ENCODE assay signal across 9 cellular contexts in the genomic region with DNA sequence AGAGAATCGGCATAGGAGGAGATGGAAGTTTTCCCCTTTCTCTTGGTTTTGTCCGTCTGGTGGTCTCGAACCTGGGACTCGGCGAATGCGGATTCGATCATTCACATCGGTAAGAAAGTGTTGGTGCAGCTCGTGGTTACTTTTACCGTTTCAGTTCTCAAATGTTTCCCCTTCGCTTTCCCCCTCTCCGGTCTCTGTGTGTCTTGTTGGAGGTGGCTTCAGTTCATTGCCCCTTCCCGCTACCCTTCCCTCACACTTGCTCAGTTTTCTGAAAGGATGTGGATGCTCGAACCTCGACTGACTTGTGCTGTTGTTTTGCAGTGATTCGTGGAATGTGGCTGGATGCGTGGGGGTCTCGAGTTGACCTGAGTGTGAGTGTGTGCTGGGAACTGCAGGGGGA. TPM values are rescaled to one million over a fixed set of nuclear protein-coding genes. Genes with fewer than 3 reads are reported as not detected.
DNase-seq lines count a peak whose midpoint lies in the region; ATAC-seq and TF ChIP-seq lines count a peak whose summit lies in the region.
"Had no signal": no experiment of that assay in that cellular context is flagged by ENCODE, and none has a peak within 500 bp of the region (broad histone marks: within the 10 kb centered on the region; RNA-seq: fewer than 3 reads in every experiment).

No MANE protein-coding gene starts in this region.

- H3K27ac ChIP-seq in HEK293 (ENCODE audit: extremely low read depth, low read depth, low read length) (no peak overlapping the region), cingulate gyrus (ENCODE audit: low read depth, low read length) (peak overlapping the region; percentile 92), body of pancreas (no peak overlapping the region)
- H3K27ac ChIP-seq: upper lobe of right lung had no signal

- peaks cover 2 to 8% of the 10 kb centered on the region in 2 donors for H3K27me3 ChIP-seq in body of pancreas

- CTCF ChIA-PET in HEK293 (lab: Yijun Ruan, JAX): interaction anchor here (0.6 to 0.7 kb wide), 2 partner anchors 49 to 600 kb away, joined by 3 to 8 read pairs; no protein-coding TSS in a partner anchor

- H3K4me3 ChIP-seq in HEK293 (ENCODE audit: low read depth, low read length) (peak overlapping the region; percentile 38), body of pancreas (no peak overlapping the region)

- peak overlapping the region; percentile 66 to 92 (median 90) for H3K27ac Mint-ChIP-seq in nephron

- no peak for TF ChIP-seq POLR2A in body of pancreas (IDR thresholded peaks at IDR 0.05)

- 4 to 5% methylated on average over 18 of the region's 18 CpGs for WGBS in body of pancreas, 2 donors

- H3K4me1 ChIP-seq in HEK293 (ENCODE audit: control insufficient read depth, insufficient read depth, low read length): no peaks in the 10 kb centered on the region
- peaks cover 28% of the 10 kb centered on the region for H3K4me1 ChIP-seq in body of pancreas

- peaks cover 21% of the 10 kb centered on the region for H3K4me1 Mint-ChIP-seq in nephron

- H3K4me3 Mint-ChIP-seq in nephron: peak overlapping the region; percentile 92 to 97 (median 95)

- H3K9me3 ChIP-seq in HEK293 (ENCODE audit: control insufficient read depth, insufficient read depth, low read depth, low read length): no peaks in the 10 kb centered on the region
- H3K9me3 ChIP-seq in body of pancreas: no peaks in the 10 kb centered on the region
- H3K9me3 ChIP-seq: upper lobe of right lung had no signal

- no peak for ATAC-seq in body of pancreas

- H3K36me3 Mint-ChIP-seq in nephron (ENCODE audit: low read depth): no peaks in the 10 kb centered on the region

- no peaks in the 10 kb centered on the region for H3K9me3 Mint-ChIP-seq in nephron

- H3K36me3 ChIP-seq in HEK293 (ENCODE audit: control insufficient read depth in 2 of 2, insufficient read depth in 1 of 2, low read length in 2 of 2): no peaks in the 10 kb centered on the region
- H3K36me3 ChIP-seq in body of pancreas (replicated peaks in 1 of 2; ENCODE audit: insufficient read depth in 1 of 2, low read depth in 2 of 2): no peaks in the 10 kb centered on the region
- H3K36me3 ChIP-seq: upper lobe of right lung had no signal

- intact Hi-C loops in body of pancreas (cut with DNase I): no loop called here

- TF ChIP-seq CTCF in HEK293 (tag by site-specific recombination; IDR thresholded peaks at IDR 0.05): no peak
- TF ChIP-seq CTCF in nephron (IDR thresholded peaks at IDR 0.05; ENCODE audit: unreplicated experiment in 3 of 3): no peak
- no peak for TF ChIP-seq CTCF in body of pancreas (IDR thresholded peaks at IDR 0.05)

- POLR2A ChIA-PET in HEK293 (lab: Yijun Ruan, JAX): no interaction called here

- H3K27me3 Mint-ChIP-seq in nephron (ENCODE audit: low read depth): peaks cover 77% of the 10 kb centered on the region

- DNase-seq in AG08396 (ENCODE audit: low spot score) (peak; percentile 7), body of pancreas (no peak), SW 1271 (lab: John Stamatoyannopoulos, UW) (no peak)
- DNase-seq in activated CD4-positive, alpha-beta T cell treated with anti-CD3 and anti-CD28 coated beads, Interleukin-2, amount 50 U/mL, for 48 hours: no peak
- DNase-seq in stimulated activated CD4-positive, alpha-beta T cell treated with anti-CD3 and anti-CD28 coated beads, Interleukin-4, amount 100 ng/mL, for 24 hours: no peak

TF ChIP-seq in HEK293, 187 proteins besides CTCF, POLR2A, EP300 and RAD21:
- TF ChIP-seq PRDM2 (tag by site-specific recombination; IDR thresholded peaks at IDR 0.05; ENCODE audit: borderline replicate concordance) (no peak), PRDM1 (tag by site-specific recombination; IDR thresholded peaks at IDR 0.05) (peak; percentile 53; the same call in 1 of the 2 replicates)

RNA-seq across cellular contexts. Expression of gene GRID2, which starts 0.9 kb away (rescaled TPM):
- not detected for total RNA-seq in body of pancreas
- total RNA-seq: upper lobe of right lung had no signal
